Comparison of ENCODE assay signal across 8 cellular contexts in the genomic region with DNA sequence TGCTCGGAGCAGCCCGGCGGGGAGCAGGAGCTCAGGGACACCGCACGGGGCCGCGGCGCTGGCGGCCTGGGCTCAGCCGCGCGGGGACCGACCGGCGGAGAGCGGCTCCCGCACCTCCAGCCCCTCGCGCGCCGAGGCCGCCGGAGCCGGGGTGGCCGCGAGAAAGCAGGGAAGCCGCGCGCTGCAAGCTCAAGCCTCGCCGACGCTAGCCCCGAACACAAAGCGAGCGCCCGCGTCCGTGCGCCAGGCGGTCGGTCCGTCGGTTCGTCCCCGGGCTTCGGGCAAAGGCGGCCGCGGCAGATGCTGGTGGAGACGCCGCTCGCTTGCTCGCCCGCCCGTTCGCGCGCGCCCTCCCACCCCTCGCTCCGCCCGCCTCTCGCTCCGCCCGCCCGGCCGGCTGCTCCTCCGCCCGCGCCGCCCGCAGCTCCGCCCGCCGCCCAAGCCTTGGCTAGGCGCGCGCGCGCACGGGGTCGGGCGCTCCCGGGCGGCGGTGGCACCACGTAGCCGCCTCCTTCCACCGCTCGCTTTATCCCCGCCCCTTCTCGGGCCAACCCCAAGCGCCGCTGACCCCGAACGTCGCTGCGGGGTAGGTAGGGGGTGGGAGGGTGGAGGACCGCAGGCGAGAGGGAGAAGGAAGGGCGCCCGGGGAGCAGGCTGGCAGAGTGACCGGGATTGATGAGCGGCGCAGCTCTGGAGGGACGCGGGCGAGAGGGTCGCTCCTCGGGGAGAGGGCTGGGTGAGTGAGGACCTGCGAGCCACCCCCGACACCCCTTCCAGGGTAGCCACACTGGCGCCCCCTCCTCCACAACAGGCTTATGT.
DNase-seq lines count a peak whose midpoint lies in the region; ATAC-seq and TF ChIP-seq lines count a peak whose summit lies in the region.

A gene (minus strand): TSS at position 325 of the 819 bp plus-strand sequence.

- ATAC-seq in GM19025 (IDR thresholded peaks at IDR 0.05; ENCODE audit: low read depth, unreplicated experiment) = peak; percentile 75
- ATAC-seq in HG03280 (IDR thresholded peaks at IDR 0.05; ENCODE audit: unreplicated experiment) = peak; percentile 80
- peak; percentile 79 for ATAC-seq in effector memory CD8-positive, alpha-beta T cell (replicated peaks)

- H3K36me3 Mint-ChIP-seq in effector memory CD8-positive, alpha-beta T cell (ENCODE audit: insufficient read depth) = peaks cover 3% of the 10 kb centered on the region

- peaks cover 62 to 78% of the 10 kb centered on the region in 2 donors for H3K4me1 Mint-ChIP-seq in effector memory CD8-positive, alpha-beta T cell (ENCODE audit: low read depth in 2 of 2)

- H3K9me3 Mint-ChIP-seq in effector memory CD8-positive, alpha-beta T cell = peaks cover 0 to 3% of the 10 kb centered on the region in 2 donors

- TF ChIP-seq CTCF in AG09319 (IDR thresholded peaks at IDR 0.05; ENCODE audit: low read depth, low read length) = no peak

- H3K4me3 Mint-ChIP-seq in effector memory CD8-positive, alpha-beta T cell = peak within 1 kb of the TSS; percentile 94 to 97

- no peaks in the 10 kb centered on the region for H3K27me3 Mint-ChIP-seq in effector memory CD8-positive, alpha-beta T cell

- peak within 1 kb of the TSS; percentile 79 to 87 for H3K27ac Mint-ChIP-seq in effector memory CD8-positive, alpha-beta T cell

- DNase-seq in AG09319 (ENCODE audit: extremely low read depth, low read depth) (peak; percentile 38), NCI-H748 treated with DMSO at 0.1 percent for 48 hours (lab: John Stamatoyannopoulos, UW) (peak; percentile 18), medulla oblongata (ENCODE audit: extremely low spot score) (peak; percentile 85)
- DNase-seq in activated CD8-positive, alpha-beta memory T cell treated with anti-CD3 and anti-CD28 coated beads for 4 hours (ENCODE audit: low read depth in 2 of 2) = peak; percentile 68 to 70
- peak; percentile 69 to 78 (median 77) for DNase-seq in effector memory CD8-positive, alpha-beta T cell
- peak; percentile 72 to 83 (median 74) for DNase-seq in stimulated activated CD4-positive, alpha-beta T cell treated with anti-CD3 and anti-CD28 coated beads, TNF-alpha, amount 100 ng/mL, for 48 hours (ENCODE audit: low read depth in 3 of 3)

Comparison
In these comparisons a context has a peak if more than half of its experiments do, and no peak if none do; other contexts are left out.
1. Peak in every context shown above with its lines: DNase-seq and ATAC-seq.
2. DNase-seq: peak in every context shown above with its lines; median percentile 85 in medulla oblongata; 77 in effector memory CD8-positive, alpha-beta T cell; 74 in stimulated activated CD4-positive, alpha-beta T cell treated with anti-CD3 and anti-CD28 coated beads, TNF-alpha, amount 100 ng/mL, for 48 hours; 69 in activated CD8-positive, alpha-beta memory T cell treated with anti-CD3 and anti-CD28 coated beads for 4 hours; 38 in AG09319; 18 in NCI-H748 treated with DMSO at 0.1 percent for 48 hours.